In the genomic region with DNA sequence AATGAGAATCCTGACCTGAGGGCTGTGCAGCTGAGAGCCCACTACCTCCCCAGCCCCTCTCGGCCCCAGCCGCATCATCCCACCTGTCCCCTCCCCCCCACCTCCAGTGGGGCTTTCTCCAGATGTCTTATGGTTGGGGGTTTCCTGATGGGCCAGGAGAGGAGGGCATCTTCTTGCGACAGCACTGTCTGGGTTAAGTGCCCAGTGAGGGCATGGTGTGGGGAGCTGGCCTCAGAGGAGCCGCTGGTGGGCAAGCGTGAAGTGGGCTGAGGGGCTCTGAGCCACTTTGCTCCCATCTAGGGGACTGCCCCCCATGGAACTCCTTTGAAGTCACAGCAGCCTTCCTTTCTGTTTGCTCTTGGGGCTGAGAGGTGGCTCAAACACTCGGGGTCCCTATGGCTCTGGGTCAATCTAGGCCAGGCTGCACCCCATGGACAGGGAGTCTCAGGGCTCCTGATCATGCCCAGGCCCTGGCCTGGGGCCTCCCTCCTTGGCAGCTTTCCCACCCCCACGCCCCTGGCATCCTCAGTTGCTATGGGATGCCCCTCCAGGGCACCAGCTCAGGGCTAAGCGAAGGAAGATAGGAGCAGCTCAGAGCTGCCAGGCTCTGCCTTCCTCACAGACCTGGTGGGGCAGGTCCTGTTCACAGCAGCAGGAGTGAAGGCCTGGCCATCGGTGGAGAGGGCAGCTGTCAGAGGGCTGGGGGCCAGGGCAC, we compare ENCODE assay signal across 16 cellular contexts. TPM values are rescaled to one million over a fixed set of nuclear protein-coding genes. Genes with fewer than 3 reads are reported as not detected.
DNase-seq lines count a peak whose midpoint lies in the region; ATAC-seq and TF ChIP-seq lines count a peak whose summit lies in the region.
"Had no signal": no experiment of that assay in that cellular context is flagged by ENCODE, and none has a peak within 500 bp of the region (broad histone marks: within the 10 kb centered on the region; RNA-seq: fewer than 3 reads in every experiment).

No MANE protein-coding gene starts in this region.

- no peak for ATAC-seq in right cardiac atrium
- ATAC-seq in left cardiac atrium = no peak

- H3K9ac ChIP-seq in OCI-LY1 (ENCODE audit: low read length) = no peak overlapping the region

- H3K4me3 ChIP-seq in right cardiac atrium (ENCODE audit: low read length) (no peak overlapping the region), OCI-LY1 (ENCODE audit: low read depth, low read length, poor library complexity, severe bottlenecking) (no peak overlapping the region), osteoblast (ENCODE audit: insufficient read depth, low read length) (no peak overlapping the region), uterus (no peak overlapping the region)
- H3K4me3 ChIP-seq: HAP-1, K562 had no signal

- no peaks in the 10 kb centered on the region for H3K4me1 ChIP-seq in right cardiac atrium (ENCODE audit: control insufficient read depth, insufficient read depth, low read length)
- H3K4me1 ChIP-seq in OCI-LY1 (ENCODE audit: insufficient read depth, low read length, severe bottlenecking) = peaks cover 2% of the 10 kb centered on the region
- peaks cover 16% of the 10 kb centered on the region for H3K4me1 ChIP-seq in osteoblast (ENCODE audit: insufficient read depth, low read length)
- no peaks in the 10 kb centered on the region for H3K4me1 ChIP-seq in uterus
- H3K4me1 ChIP-seq: HAP-1 had no signal

- no peaks in the 10 kb centered on the region for H3K27me3 ChIP-seq in right cardiac atrium (ENCODE audit: control insufficient read depth, insufficient read depth)
- no peaks in the 10 kb centered on the region for H3K27me3 ChIP-seq in OCI-LY1 (ENCODE audit: insufficient read depth, low read length)
- H3K27me3 ChIP-seq in osteoblast (ENCODE audit: insufficient read depth, low read length) = no peaks in the 10 kb centered on the region
- H3K27me3 ChIP-seq in uterus = no peaks in the 10 kb centered on the region

- H3F3A ChIP-seq in OCI-LY1 (ENCODE audit: insufficient read depth, low read length) = no peaks in the 10 kb centered on the region

- H3K27ac ChIP-seq in right cardiac atrium (ENCODE audit: low read length) = no peak overlapping the region
- H3K27ac ChIP-seq in OCI-LY1 (ENCODE audit: low read depth, low read length, poor library complexity, severe bottlenecking) = peak overlapping the region; percentile 0
- H3K27ac ChIP-seq in osteoblast (ENCODE audit: low read depth, low read length) = no peak overlapping the region
- no peak overlapping the region for H3K27ac ChIP-seq in uterus
- H3K27ac ChIP-seq: 22Rv1, HL-60 had no signal

- 84% methylated on average over 9 of the region's 9 CpGs for WGBS in right cardiac atrium

- H3K36me3 ChIP-seq in OCI-LY1 (ENCODE audit: insufficient read depth, low read length) (peaks cover 61% of the 10 kb centered on the region), osteoblast (ENCODE audit: insufficient read depth, low read length) (no peaks in the 10 kb centered on the region), uterus (no peaks in the 10 kb centered on the region)
- H3K36me3 ChIP-seq: HAP-1 had no signal

- no peaks in the 10 kb centered on the region for H3K79me2 ChIP-seq in OCI-LY1 (ENCODE audit: insufficient read depth, low read length)
- no peaks in the 10 kb centered on the region for H3K79me2 ChIP-seq in osteoblast (ENCODE audit: insufficient read depth, low read length)

- no peak for TF ChIP-seq POLR2A in uterus (IDR thresholded peaks at IDR 0.05)

- no peaks in the 10 kb centered on the region for H3K9me2 ChIP-seq in OCI-LY1 (ENCODE audit: low read depth, low read length)

- no peak for TF ChIP-seq CTCF in OCI-LY1 (IDR thresholded peaks at IDR 0.05; ENCODE audit: low read length)
- TF ChIP-seq CTCF in osteoblast (IDR thresholded peaks at IDR 0.05; ENCODE audit: extremely low read depth, low read depth, low read length) = no peak
- TF ChIP-seq CTCF in uterus (IDR thresholded peaks at IDR 0.05) = no peak

- no peak overlapping the region for H3K4me2 ChIP-seq in OCI-LY1 (ENCODE audit: low read length)
- no peak overlapping the region for H3K4me2 ChIP-seq in osteoblast (ENCODE audit: insufficient read depth, low read length)

- intact Hi-C loops in right cardiac atrium (cut with DNase I) = loop anchor here in 1 of 4 donors (5.0 kb wide), 1 partner anchor 36 kb away; no protein-coding TSS in a partner anchor
- intact Hi-C loops in left cardiac atrium (cut with DNase I) = loop anchor here (5.0 kb wide), 1 partner anchor 36 kb away; no protein-coding TSS in a partner anchor
- intact Hi-C loops in uterus (cut with DNase I; ENCODE audit: low total_unique reads) = no loop called here

- H3K9me3 ChIP-seq in right cardiac atrium (ENCODE audit: control insufficient read depth, low read length) (no peaks in the 10 kb centered on the region), OCI-LY1 (ENCODE audit: low read length) (no peaks in the 10 kb centered on the region), osteoblast (ENCODE audit: low read depth, low read length) (no peaks in the 10 kb centered on the region), uterus (no peaks in the 10 kb centered on the region)
- H3K9me3 ChIP-seq: HAP-1 had no signal

- DNase-seq in right cardiac atrium = peak in 2 of 3 donors; percentile 1 to 48
- no peak for DNase-seq in left cardiac atrium
- DNase-seq in osteoblast (ENCODE audit: insufficient read length, low spot score, missing footprints) = peak; percentile 68
- no peak for DNase-seq in uterus
- DNase-seq in activated CD4-positive, alpha-beta T cell treated with anti-CD3 and anti-CD28 coated beads for 1 hour = no peak
- DNase-seq in dermis blood vessel endothelial cell = no peak
- DNase-seq: CD4-positive, alpha-beta T cell; DMS79; EL; GOT3; HFFc6 had no signal

- no peaks in the 10 kb centered on the region for H4K20me1 ChIP-seq in OCI-LY1 (ENCODE audit: insufficient read depth, low read length)
- no peaks in the 10 kb centered on the region for H4K20me1 ChIP-seq in osteoblast (ENCODE audit: insufficient read depth, low read length)

- no peak overlapping the region for H2AFZ ChIP-seq in OCI-LY1 (ENCODE audit: low read length)
- no peak overlapping the region for H2AFZ ChIP-seq in osteoblast (ENCODE audit: low read length)

RNA-seq across cellular contexts. Expression of gene MIEF1, which starts 11.0 kb away (rescaled TPM):
- total RNA-seq in right cardiac atrium (10 to 100 TPM; 16.3 to 22.2 (median 18.7) TPM), left cardiac atrium (10 to 100 TPM; 18.1 to 29.0 TPM), osteoblast (21.8 and 23.5 TPM in 2 replicates), uterus (10 to 100 TPM in 3 of 4 donors, 1 to 10 TPM in 1; 6.9 to 23.3 (median 20.6) TPM), dermis blood vessel endothelial cell (19.4 and 26.5 TPM in 2 replicates)
- 9.0 TPM for polyA plus RNA-seq in right cardiac atrium

RNA-seq across cellular contexts. Expression of gene ATF4, which starts 29.2 kb away (rescaled TPM):
- total RNA-seq in right cardiac atrium = 100 to 1,000 TPM; 156 to 254 (median 177) TPM
- polyA plus RNA-seq in right cardiac atrium = 244 TPM
- total RNA-seq in left cardiac atrium = 100 to 1,000 TPM; 203 to 294 TPM
- total RNA-seq in osteoblast = 494 and 590 TPM in 2 replicates
- total RNA-seq in uterus = 100 to 1,000 TPM; 105 to 351 (median 293) TPM
- 150 and 159 TPM in 2 replicates for total RNA-seq in dermis blood vessel endothelial cell

RNA-seq across cellular contexts. Expression of gene MGAT3, which starts 34.3 kb away (rescaled TPM):
- total RNA-seq in right cardiac atrium (10 to 100 TPM in 1 of 4 donors, 1 to 10 TPM in 3; 7.3 to 11.6 (median 9.6) TPM), left cardiac atrium (10 to 100 TPM; 11.6 to 13.7 TPM), osteoblast (under 0.01 TPM in 1 of 2 replicates, not detected in the other), uterus (10 to 100 TPM in 1 of 4 donors, 1 to 10 TPM in 1, under 1 TPM in 1, not detected in 1; 0.26 to 11.8 (median 9.5) TPM), dermis blood vessel endothelial cell (under 0.01 TPM in 1 of 2 replicates, not detected in the other)
- 8.7 TPM for polyA plus RNA-seq in right cardiac atrium
- total RNA-seq: HFFc6 had no signal

RNA-seq across cellular contexts. Expression of gene RPS19BP1, which starts 41.4 kb away (rescaled TPM):
- 10 to 100 TPM; 55.1 to 75.5 (median 61.8) TPM for total RNA-seq in right cardiac atrium
- polyA plus RNA-seq in right cardiac atrium = 155 TPM
- 10 to 100 TPM; 66.1 to 70.7 TPM for total RNA-seq in left cardiac atrium
- 25.9 and 34.7 TPM in 2 replicates for total RNA-seq in osteoblast
- total RNA-seq in uterus = 100 to 1,000 TPM in 1 of 4 donors, 10 to 100 TPM in 3; 24.5 to 125 (median 50.7) TPM
- total RNA-seq in dermis blood vessel endothelial cell = 52.8 and 74.2 TPM in 2 replicates

Comparison
In these comparisons a context has a peak if more than half of its experiments do, and no peak if none do; other contexts are left out.
1. DNase-seq: peak in right cardiac atrium (2 of 3) and osteoblast (single experiment); none in left cardiac atrium (single experiment), uterus (0 of 2), activated CD4-positive, alpha-beta T cell treated with anti-CD3 and anti-CD28 coated beads for 1 hour (single experiment) and dermis blood vessel endothelial cell (single experiment).